ENCODE assay signal across 8 cellular contexts in the genomic region with DNA sequence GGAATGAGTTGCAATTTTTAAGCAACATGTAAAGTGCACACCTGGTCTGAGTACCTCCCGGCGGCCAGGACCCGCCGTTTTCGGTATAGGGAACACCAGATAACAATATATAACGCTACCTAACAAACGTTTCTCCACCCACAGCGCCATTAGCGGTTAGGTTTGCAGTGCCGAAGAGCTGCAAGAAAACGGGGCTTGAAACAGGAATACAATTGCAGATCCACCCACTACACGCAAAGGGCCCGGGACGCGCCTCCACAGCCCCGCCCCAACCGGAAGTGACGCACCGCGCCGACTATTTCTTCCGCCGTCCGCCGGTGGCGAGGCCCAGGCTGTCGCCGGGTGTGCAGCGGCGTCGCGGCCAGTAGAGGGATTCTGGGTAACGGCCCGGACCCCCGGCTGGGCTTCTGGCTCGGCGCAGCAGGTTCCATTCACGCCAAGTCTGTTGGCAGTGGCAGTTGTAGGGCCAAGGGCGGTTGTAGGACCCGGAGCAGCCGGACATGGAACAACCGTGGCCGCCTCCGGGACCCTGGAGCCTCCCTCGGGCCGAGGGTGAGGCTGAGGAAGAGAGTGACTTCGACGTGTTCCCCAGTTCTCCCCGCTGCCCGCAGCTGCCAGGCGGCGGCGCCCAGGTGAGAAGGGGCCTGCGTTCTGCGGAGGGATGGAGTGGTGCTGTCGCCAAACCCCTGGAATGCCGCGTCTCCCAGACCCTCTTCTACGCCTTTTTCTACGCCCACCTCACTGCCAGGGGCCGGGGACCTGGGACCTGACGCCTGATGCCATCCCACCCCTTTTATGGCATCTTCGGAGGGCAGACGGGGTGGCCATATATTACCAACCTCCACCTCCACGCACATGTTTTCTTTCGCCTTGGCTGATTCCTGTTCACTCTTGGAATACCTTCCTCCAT. TPM values are rescaled to one million over a fixed set of nuclear protein-coding genes. Genes with fewer than 3 reads are reported as not detected.
DNase-seq lines count a peak whose midpoint lies in the region; ATAC-seq, FAIRE-seq and TF ChIP-seq lines count a peak whose summit lies in the region.

Gene CDC37L1, plus strand, starts transcription at position 302 of the 910 bp plus-strand sequence. Its CDS starts 199 bp downstream, at position 501.

- DNase-seq in BE2C: peak; percentile 97
- DNase-seq in NCI-H510A treated with DMSO at 0.1 percent for 48 hours (lab: John Stamatoyannopoulos, UW): peak; percentile 65
- peak; percentile 99 for DNase-seq in activated CD4-positive, alpha-beta T cell treated with anti-CD3 and anti-CD28 coated beads for 36 hours
- peak; percentile 99 for DNase-seq in stimulated activated CD4-positive, alpha-beta T cell treated with anti-CD3 and anti-CD28 coated beads, Interleukin-1b, Interleukin-23, amount 100 ng/mL, for 4 hours (ENCODE audit: low read depth in 2 of 2)

- peaks cover 11% of the 10 kb centered on the region for H3K4me1 Mint-ChIP-seq in activated CD4-positive, alpha-beta T cell treated with anti-CD3 and anti-CD28 coated beads for 36 hours

- H3K27me3 ChIP-seq in BE2C (no peaks in the 10 kb centered on the region), layer of hippocampus (ENCODE audit: control insufficient read depth, insufficient read depth, low read length) (no peaks in the 10 kb centered on the region)

- CTCF ChIA-PET in activated CD4-positive, alpha-beta T cell treated with anti-CD3 and anti-CD28 coated beads for 36 hours (lab: Charles Lee): interaction anchor here (0.6 to 1.4 kb wide), 5 partner anchors 23 to 364 kb away, joined by 3 read pairs; partner anchors contain the start of gene AK3

- peak; percentile 47 for TF ChIP-seq CTCF in BE2C (IDR thresholded peaks at IDR 0.05; ENCODE audit: low read depth, low read length)

- no peak within 1 kb of the TSS for H3K27ac Mint-ChIP-seq in activated CD4-positive, alpha-beta T cell treated with anti-CD3 and anti-CD28 coated beads for 36 hours

- POLR2A ChIA-PET in activated CD4-positive, alpha-beta T cell treated with anti-CD3 and anti-CD28 coated beads for 36 hours (lab: Charles Lee): interaction anchor here (1.0 kb wide), 2 partner anchors 62 to 114 kb away, joined by 3 read pairs; partner anchors contain the start of gene AK3

- no peaks in the 10 kb centered on the region for H3K27me3 Mint-ChIP-seq in activated CD4-positive, alpha-beta T cell treated with anti-CD3 and anti-CD28 coated beads for 36 hours

- H3K36me3 Mint-ChIP-seq in activated CD4-positive, alpha-beta T cell treated with anti-CD3 and anti-CD28 coated beads for 36 hours (ENCODE audit: low read depth): peaks cover 9% of the 10 kb centered on the region

- TF ChIP-seq POLR2A in GM19193 (IDR thresholded peaks at IDR 0.05; ENCODE audit: extremely low read depth, insufficient read depth, insufficient read length): peak; percentile 98

- no peak within 1 kb of the TSS for H3K4me3 Mint-ChIP-seq in activated CD4-positive, alpha-beta T cell treated with anti-CD3 and anti-CD28 coated beads for 36 hours

- H3K4me3 ChIP-seq in BE2C (ENCODE audit: low read depth, low read length): peak within 1 kb of the TSS; percentile 79

- FAIRE-seq in colon (lab: Jason Lieb, UNC): peak; percentile 18

- no peaks in the 10 kb centered on the region for H3K36me3 ChIP-seq in BE2C

- ATAC-seq in HG03439 (IDR thresholded peaks at IDR 0.05; ENCODE audit: unreplicated experiment): peak; percentile 97
- ATAC-seq in activated CD4-positive, alpha-beta T cell treated with anti-CD3 and anti-CD28 coated beads for 36 hours: peak; percentile 95

- no peaks in the 10 kb centered on the region; the same call in 1 of the 2 replicates for H3K4me1 ChIP-seq in BE2C

- intact Hi-C loops in activated CD4-positive, alpha-beta T cell treated with anti-CD3 and anti-CD28 coated beads for 36 hours (cut with DNase I, micrococcal nuclease): loop anchor here (1.0 to 10.0 kb wide), 17 partner anchors 10 to 1735 kb away; partner anchors contain the start of genes CD274 (in 2 of the 2), PLPP6 (in 2 of the 2), RCL1 (in 2 of the 2) and RFX3 (in 2 of the 2)

- no peaks in the 10 kb centered on the region for H3K9me3 ChIP-seq in BE2C

- H3K9me3 Mint-ChIP-seq in activated CD4-positive, alpha-beta T cell treated with anti-CD3 and anti-CD28 coated beads for 36 hours (ENCODE audit: low read depth): no peaks in the 10 kb centered on the region

- H3K27ac ChIP-seq in layer of hippocampus (ENCODE audit: low read depth, low read length): peak within 1 kb of the TSS; percentile 97

RNA-seq across cellular contexts. Expression of gene CDC37L1, which starts in this region (rescaled TPM):
- polyA plus RNA-seq in BE2C (2012; ENCODE audit: insufficient read depth, insufficient read length, low read depth): 4.6 TPM
- total RNA-seq in activated CD4-positive, alpha-beta T cell treated with anti-CD3 and anti-CD28 coated beads for 36 hours: 1 to 10 TPM; 8.0 to 9.8 TPM

Comparison
In these comparisons a context has a peak if more than half of its experiments do, and no peak if none do; other contexts are left out.
1. Peak in every context shown above with its lines: DNase-seq, ATAC-seq, H3K4me3 ChIP-seq and H3K27ac ChIP-seq.